In genomic region chr10:78458983-78459638, GRCh38 we compare ENCODE assay signal across 10 cellular contexts.
DNase-seq lines count a peak whose midpoint lies in the region; ATAC-seq and TF ChIP-seq lines count a peak whose summit lies in the region.
"Had no signal": no experiment of that assay in that cellular context is flagged by ENCODE, and none has a peak within 500 bp of the region (broad histone marks: within the 10 kb centered on the region; RNA-seq: fewer than 3 reads in every experiment).

No MANE protein-coding gene starts in this region.

- H4K91ac ChIP-seq in neuronal stem cell (ENCODE audit: low read depth, low read length, poor library complexity): no peak overlapping the region

- H2AK5ac ChIP-seq in neuronal stem cell (ENCODE audit: low read depth, low read length): no peak overlapping the region

- H3K36me3 ChIP-seq in neuronal stem cell (replicated peaks in 1 of 2; ENCODE audit: control insufficient read depth in 2 of 2, insufficient read depth in 2 of 2, low read length in 2 of 2): no peaks in the 10 kb centered on the region

- peak; percentile 21 for DNase-seq in GM04503 (ENCODE audit: low read depth)
- peak; percentile 64 to 76 for DNase-seq in NCI-H1930 (lab: John Stamatoyannopoulos, UW)
- DNase-seq in astrocyte of the cerebellum (ENCODE audit: low read depth): peak; percentile 16
- DNase-seq in myocyte (ENCODE audit: low read depth): peak; percentile 40
- DNase-seq in neuronal stem cell (ENCODE audit: low spot score): no peak
- DNase-seq in T-helper 1 cell: no peak
- DNase-seq: nucleus accumbens had no signal

- H2BK120ac ChIP-seq in neuronal stem cell (ENCODE audit: low read depth, low read length): no peak overlapping the region

- no peak overlapping the region for H3K23ac ChIP-seq in neuronal stem cell (ENCODE audit: low read depth, low read length, poor library complexity)

- TF ChIP-seq POLR2A in GM18505 (IDR thresholded peaks at IDR 0.05; ENCODE audit: borderline replicate concordance, extremely low read depth, insufficient read depth, insufficient read length): no peak

- H3K27ac ChIP-seq in neuronal stem cell (replicated peaks; ENCODE audit: low read length): no peak overlapping the region

- no peaks in the 10 kb centered on the region for H3K9me3 ChIP-seq in neuronal stem cell (replicated peaks in 1 of 2; ENCODE audit: control insufficient read depth in 2 of 2, insufficient read depth in 1 of 2, low read depth in 1 of 2, low read length in 2 of 2)

- no peak overlapping the region for H3K14ac ChIP-seq in neuronal stem cell (ENCODE audit: low read length)

- H2AFZ ChIP-seq in neuronal stem cell (ENCODE audit: low read length): no peak overlapping the region

- peaks cover 2 to 10% of the 10 kb centered on the region in 2 donors for H3K4me1 ChIP-seq in neuronal stem cell (ENCODE audit: control insufficient read depth in 2 of 2, insufficient read depth in 1 of 2, low read depth in 1 of 2, low read length in 2 of 2)

- no peak overlapping the region for H2BK15ac ChIP-seq in neuronal stem cell (ENCODE audit: low read length)

- no peak for TF ChIP-seq CTCF in astrocyte of the cerebellum (IDR thresholded peaks at IDR 0.05; ENCODE audit: low read depth, low read length, missing control alignments)

- H2BK12ac ChIP-seq in neuronal stem cell (ENCODE audit: low read length): no peak overlapping the region

- H3K4me2 ChIP-seq in neuronal stem cell (ENCODE audit: insufficient read depth, low read length, poor library complexity, severe bottlenecking): no peak overlapping the region

- no peak overlapping the region for H3K4ac ChIP-seq in neuronal stem cell (ENCODE audit: low read length)

- H3K27me3 ChIP-seq in neuronal stem cell (ENCODE audit: control insufficient read depth in 3 of 3, insufficient read depth in 3 of 3, low read depth in 1 of 3, low read length in 3 of 3): peaks cover 0 to 2% (median 0%) of the 10 kb centered on the region in 3 experiments

- H3K4me3 ChIP-seq in astrocyte of the cerebellum (ENCODE audit: low read depth, low read length) (no peak overlapping the region), neuronal stem cell (ENCODE audit: low read length in 2 of 2) (no peak overlapping the region)

- H2BK5ac ChIP-seq in neuronal stem cell (ENCODE audit: low read length): no peak overlapping the region

- H3K79me1 ChIP-seq in neuronal stem cell (ENCODE audit: low read depth, low read length): no peaks in the 10 kb centered on the region

- no CpG with 5 or more reads among the region's 3 CpGs for WGBS in neuronal stem cell (ENCODE audit: extremely low coverage in 2 of 2, insufficient read length in 2 of 2, insufficient replicate concordance in 1 of 2), 2 donors

- no peak for ATAC-seq in GM18505 (IDR thresholded peaks at IDR 0.05; ENCODE audit: unreplicated experiment)
- ATAC-seq in GM19397 (IDR thresholded peaks at IDR 0.05; ENCODE audit: unreplicated experiment): no peak
- ATAC-seq: esophagus mucosa had no signal

- no peak overlapping the region for H3K9ac ChIP-seq in neuronal stem cell (ENCODE audit: low read depth, low read length, poor library complexity)

- in situ Hi-C loops in astrocyte of the cerebellum (cut with HindIII; ENCODE audit: low sequenced_read_pairs): no loop called here

- no peak overlapping the region for H4K8ac ChIP-seq in neuronal stem cell (ENCODE audit: low read depth, low read length)

- H3K18ac ChIP-seq in neuronal stem cell (ENCODE audit: low read length): no peak overlapping the region

Comparison
In these comparisons a context has a peak if more than half of its experiments do, and no peak if none do; other contexts are left out.
1. DNase-seq: peak in GM04503 (single experiment), NCI-H1930 (2 of 2), astrocyte of the cerebellum (single experiment) and myocyte (single experiment); none in neuronal stem cell (single experiment) and T-helper 1 cell (0 of 5).